ENCODE assay signal across 16 cellular contexts in the genomic region with DNA sequence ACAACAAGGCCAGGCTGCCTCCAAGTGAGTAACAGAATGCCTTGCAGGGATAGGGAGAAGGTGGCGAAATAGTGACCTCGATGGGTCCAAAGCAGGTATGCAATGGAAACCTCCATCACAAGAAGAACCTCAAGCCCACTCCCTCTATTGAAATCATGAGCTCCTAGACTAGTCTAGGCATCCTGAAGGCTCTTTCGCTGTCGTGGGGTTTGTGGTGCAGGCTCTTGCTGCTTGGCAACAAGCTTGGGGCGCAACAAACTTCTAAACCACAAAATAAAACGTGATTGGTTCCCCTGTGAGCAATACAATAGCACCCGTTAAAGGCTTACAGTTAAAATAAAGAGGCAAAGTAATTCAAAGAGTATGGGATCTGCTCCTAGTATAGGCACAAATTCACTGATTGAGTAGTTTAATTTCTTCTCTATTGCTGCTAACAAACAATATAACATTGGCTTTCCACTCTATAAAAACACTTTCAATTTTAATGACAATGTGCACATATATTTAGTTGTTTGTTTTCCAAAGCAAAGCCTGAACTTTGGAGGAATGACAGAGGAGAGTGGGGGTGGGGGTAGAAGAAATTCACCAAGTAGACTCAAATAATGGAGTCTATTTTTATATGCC.
"Had no signal": no experiment of that assay in that cellular context is flagged by ENCODE, and none has a peak within 500 bp of the region (broad histone marks: within the 10 kb centered on the region; RNA-seq: fewer than 3 reads in every experiment).

No MANE protein-coding gene starts in this region.

- H3K9ac ChIP-seq: parathyroid adenoma had no signal

- DNase-seq: activated B cell treated with CpG ODN at 0.5 μM for 24 hours; activated CD4-positive, alpha-beta T cell treated with anti-CD3 and anti-CD28 coated beads, Interleukin-2, amount 50 U/mL, for 1 hour; activated effector memory CD4-positive, alpha-beta T cell treated with Interleukin-2 at 50 U/mL for 16 hours; activated T-cell treated with anti-CD3 and anti-CD28 coated beads, Interleukin-2, amount 50 U/mL, for 1 hour; amniotic stem cell; cerebellar nuclear complex; kidney glomerular epithelial cell; retina; stimulated activated CD4-positive, alpha-beta T cell treated with anti-CD3 and anti-CD28 coated beads, Interleukin-4, amount 100 ng/mL, for 1 hour; stimulated activated CD8-positive, alpha-beta memory T cell treated with anti-CD3 and anti-CD28 coated beads, Interleukin-4, amount 100 ng/mL, for 48 hours; stimulated activated naive CD8-positive, alpha-beta T cell treated with anti-CD3 and anti-CD28 coated beads, Interleukin-15, Interleukin-2, amounts not matched to agents 100 U/mL and 50 U/mL, for 24 hours had no signal

- H3K4me3 ChIP-seq: upper lobe of left lung had no signal

- H3K27ac Mint-ChIP-seq: activated B cell treated with CpG ODN at 0.5 μM for 24 hours; activated naive CD4-positive, alpha-beta T cell treated with anti-CD3 and anti-CD28 coated beads, Interleukin-2, amount 50 U/mL, for 24 hours; T-helper 1 cell treated with Interleukin-12 subunit alpha and Interleukin-12 subunit beta and Interleukin-4 antibody, amounts not matched to agents 30 μg/mL and 1 μg/mL, for 36 hours had no signal

- H3K27ac ChIP-seq: parathyroid adenoma, upper lobe of left lung had no signal

- H3K4me3 Mint-ChIP-seq: activated B cell treated with CpG ODN at 0.5 μM for 24 hours; activated naive CD4-positive, alpha-beta T cell treated with anti-CD3 and anti-CD28 coated beads, Interleukin-2, amount 50 U/mL, for 24 hours; T-helper 1 cell treated with Interleukin-12 subunit alpha and Interleukin-12 subunit beta and Interleukin-4 antibody, amounts not matched to agents 30 μg/mL and 1 μg/mL, for 36 hours had no signal

- H3K4me1 ChIP-seq: parathyroid adenoma, upper lobe of left lung had no signal

- H3K4me1 Mint-ChIP-seq: activated B cell treated with CpG ODN at 0.5 μM for 24 hours; activated naive CD4-positive, alpha-beta T cell treated with anti-CD3 and anti-CD28 coated beads, Interleukin-2, amount 50 U/mL, for 24 hours had no signal

- H3K36me3 ChIP-seq: upper lobe of left lung had no signal

- H3K9me3 ChIP-seq: upper lobe of left lung had no signal

- H3K36me3 Mint-ChIP-seq: brain had no signal

- H3K27me3 ChIP-seq: upper lobe of left lung had no signal

- H3K9me3 Mint-ChIP-seq: activated naive CD4-positive, alpha-beta T cell treated with anti-CD3 and anti-CD28 coated beads, Interleukin-2, amount 50 U/mL, for 24 hours; T-helper 1 cell treated with Interleukin-12 subunit alpha and Interleukin-12 subunit beta and Interleukin-4 antibody, amounts not matched to agents 30 μg/mL and 1 μg/mL, for 36 hours had no signal
